In genomic region chr2:55160422-55160821, GRCh38 we compare ENCODE assay signal across 21 cellular contexts.
"Had no signal": no experiment of that assay in that cellular context is flagged by ENCODE, and none has a peak within 500 bp of the region (broad histone marks: within the 10 kb centered on the region; RNA-seq: fewer than 3 reads in every experiment).

No MANE protein-coding gene starts in this region.

- H3K9me3 Mint-ChIP-seq: activated CD4-positive, alpha-beta T cell treated with anti-CD3 and anti-CD28 coated beads, Interleukin-2, amount 10 ng/mL, durations not matched to agents 7 days and 5 days; activated naive CD4-positive, alpha-beta T cell treated with anti-CD3 and anti-CD28 coated beads, Interleukin-2, amount 50 U/mL, for 24 hours; dendritic cell treated with granulocyte-macrophage colony-stimulating factor and Interleukin-4, amounts not matched to agents 40 ng/mL and 50 ng/mL, for 4 days; immature natural killer cell; naive thymus-derived CD4-positive, alpha-beta T cell; stimulated activated memory B cell treated with anti-CD40 and anti-IgM and Interleukin-4, amounts not matched to agents 10 μg/mL and 1 μg/mL and 100 μg/mL, for 72 hours had no signal

- H3K4me1 Mint-ChIP-seq: immature natural killer cell had no signal

- H3K4me3 ChIP-seq: esophagus squamous epithelium, mucosa of descending colon, tibial artery had no signal

- H3K27me3 ChIP-seq: esophagus squamous epithelium, tibial artery had no signal

- ATAC-seq: activated CD4-positive, CD25-positive, alpha-beta regulatory T cell treated with anti-CD3 and anti-CD28 coated beads, Interleukin-2, amount 50 U/mL, for 24 hours; left ventricle myocardium superior; mucosa of descending colon; naive thymus-derived CD4-positive, alpha-beta T cell; sciatic nerve; stimulated activated memory B cell treated with anti-CD40 and anti-IgM and Interleukin-4, amounts not matched to agents 10 μg/mL and 1 μg/mL and 100 μg/mL, for 72 hours had no signal

- H3K27me3 Mint-ChIP-seq: activated CD4-positive, alpha-beta T cell treated with anti-CD3 and anti-CD28 coated beads, Interleukin-2, amount 10 ng/mL, durations not matched to agents 7 days and 5 days; activated naive CD4-positive, alpha-beta T cell treated with anti-CD3 and anti-CD28 coated beads, Interleukin-2, amount 50 U/mL, for 24 hours; dendritic cell treated with granulocyte-macrophage colony-stimulating factor and Interleukin-4, amounts not matched to agents 40 ng/mL and 50 ng/mL, for 4 days; stimulated activated memory B cell treated with anti-CD40 and anti-IgM and Interleukin-4, amounts not matched to agents 10 μg/mL and 1 μg/mL and 100 μg/mL, for 72 hours had no signal

- H3K27ac ChIP-seq: tibial artery had no signal

- H3K36me3 Mint-ChIP-seq: activated naive CD4-positive, alpha-beta T cell treated with anti-CD3 and anti-CD28 coated beads, Interleukin-2, amount 50 U/mL, for 24 hours; immature natural killer cell; naive thymus-derived CD4-positive, alpha-beta T cell; stimulated activated memory B cell treated with anti-CD40 and anti-IgM and Interleukin-4, amounts not matched to agents 10 μg/mL and 1 μg/mL and 100 μg/mL, for 72 hours had no signal

- DNase-seq: activated CD4-positive, alpha-beta T cell treated with anti-CD3 and anti-CD28 coated beads, Interleukin-2, amount 10 ng/mL, durations not matched to agents 7 days and 5 days; activated CD8-positive, alpha-beta memory T cell treated with anti-CD3 and anti-CD28 coated beads, Interleukin-2, amount 50 U/mL, for 4 hours; activated effector memory CD4-positive, alpha-beta T cell treated with Interleukin-2 at 50 U/mL for 16 hours; activated T-cell treated with anti-CD3 and anti-CD28 coated beads, Interleukin-2, amount 50 U/mL, for 48 hours; effector memory CD4-positive, alpha-beta T cell; esophagus squamous epithelium; immature natural killer cell; kidney glomerular epithelial cell; left ventricle myocardium superior; mesenchymal stem cell; mucosa of descending colon; naive thymus-derived CD4-positive, alpha-beta T cell; stimulated activated CD4-positive, alpha-beta T cell treated with anti-CD3 and anti-CD28 coated beads, Interleukin-4, amount 100 ng/mL, for 4 hours; T-helper 1 cell; T-helper 9 cell; tibial artery had no signal

- H3K4me3 Mint-ChIP-seq: activated CD4-positive, alpha-beta T cell treated with anti-CD3 and anti-CD28 coated beads, Interleukin-2, amount 10 ng/mL, durations not matched to agents 7 days and 5 days; activated naive CD4-positive, alpha-beta T cell treated with anti-CD3 and anti-CD28 coated beads, Interleukin-2, amount 50 U/mL, for 24 hours; dendritic cell treated with granulocyte-macrophage colony-stimulating factor and Interleukin-4, amounts not matched to agents 40 ng/mL and 50 ng/mL, for 4 days; immature natural killer cell; naive thymus-derived CD4-positive, alpha-beta T cell; stimulated activated memory B cell treated with anti-CD40 and anti-IgM and Interleukin-4, amounts not matched to agents 10 μg/mL and 1 μg/mL and 100 μg/mL, for 72 hours had no signal

- H3K27ac Mint-ChIP-seq: activated CD4-positive, alpha-beta T cell treated with anti-CD3 and anti-CD28 coated beads, Interleukin-2, amount 10 ng/mL, durations not matched to agents 7 days and 5 days; activated naive CD4-positive, alpha-beta T cell treated with anti-CD3 and anti-CD28 coated beads, Interleukin-2, amount 50 U/mL, for 24 hours; dendritic cell treated with granulocyte-macrophage colony-stimulating factor and Interleukin-4, amounts not matched to agents 40 ng/mL and 50 ng/mL, for 4 days; immature natural killer cell; naive thymus-derived CD4-positive, alpha-beta T cell; stimulated activated memory B cell treated with anti-CD40 and anti-IgM and Interleukin-4, amounts not matched to agents 10 μg/mL and 1 μg/mL and 100 μg/mL, for 72 hours had no signal
